Comparison of ENCODE assay signal across 16 cellular contexts in genomic region chr1:27876341-27877114, GRCh38. TPM values are rescaled to one million over a fixed set of nuclear protein-coding genes. Genes with fewer than 3 reads are reported as not detected.
DNase-seq lines count a peak whose midpoint lies in the region; ATAC-seq and TF ChIP-seq lines count a peak whose summit lies in the region.
"Had no signal": no experiment of that assay in that cellular context is flagged by ENCODE, and none has a peak within 500 bp of the region (broad histone marks: within the 10 kb centered on the region; RNA-seq: fewer than 3 reads in every experiment).

No MANE protein-coding gene starts in this region.

- H3K4me3 Mint-ChIP-seq in chondrocyte (ENCODE audit: unreplicated experiment): no peak overlapping the region
- H3K4me3 Mint-ChIP-seq in WTC11: no peak overlapping the region
- H3K4me3 Mint-ChIP-seq: HFFc6 had no signal

- H3K27ac ChIP-seq in BLaER1 treated with 17β-estradiol and CSF1 and Interleukin-3, amounts not matched to agents 10 nM and 100 nM: peak overlapping the region; percentile 82 to 97 (median 93)
- no peak overlapping the region for H3K27ac ChIP-seq in neuronal stem cell (replicated peaks; ENCODE audit: low read length)
- H3K27ac ChIP-seq: C4-2B had no signal

- H3K4me1 Mint-ChIP-seq in chondrocyte (ENCODE audit: low read depth) (peaks cover 17% of the 10 kb centered on the region), WTC11 (peaks cover 7% of the 10 kb centered on the region)

- ATAC-seq in HG03108 (IDR thresholded peaks at IDR 0.05; ENCODE audit: unreplicated experiment): no peak
- ATAC-seq in WTC11: no peak
- ATAC-seq: mucosa of descending colon had no signal

- no peak overlapping the region for H2BK5ac ChIP-seq in neuronal stem cell (ENCODE audit: low read length)

- H2AK5ac ChIP-seq in neuronal stem cell (ENCODE audit: low read depth, low read length): no peak overlapping the region

- POLR2A ChIA-PET in WTC11 (lab: Charles Lee): interaction anchor here (0.6 kb wide), 1 partner anchor 11 kb away, joined by 13 read pairs; no protein-coding TSS in a partner anchor

- peak overlapping the region; percentile 76 for H3K4ac ChIP-seq in neuronal stem cell (ENCODE audit: low read length)

- H3K27ac Mint-ChIP-seq in chondrocyte (ENCODE audit: unreplicated experiment): peak overlapping the region; percentile 45
- H3K27ac Mint-ChIP-seq in WTC11: no peak overlapping the region
- H3K27ac Mint-ChIP-seq: HFFc6 had no signal

- H3K79me1 ChIP-seq in neuronal stem cell (ENCODE audit: low read depth, low read length): no peaks in the 10 kb centered on the region

- H2BK15ac ChIP-seq in neuronal stem cell (ENCODE audit: low read length): no peak overlapping the region

- no peaks in the 10 kb centered on the region for H3K27me3 ChIP-seq in BLaER1 treated with 17β-estradiol and CSF1 and Interleukin-3, amounts not matched to agents 10 nM and 100 nM
- peaks cover 4 to 14% (median 12%) of the 10 kb centered on the region in 3 experiments for H3K27me3 ChIP-seq in neuronal stem cell (ENCODE audit: control insufficient read depth in 3 of 3, insufficient read depth in 3 of 3, low read depth in 1 of 3, low read length in 3 of 3)

- peak overlapping the region; percentile 63 for H2BK12ac ChIP-seq in neuronal stem cell (ENCODE audit: low read length)

- H3K9me3 Mint-ChIP-seq in chondrocyte (ENCODE audit: low read depth): no peaks in the 10 kb centered on the region
- no peaks in the 10 kb centered on the region for H3K9me3 Mint-ChIP-seq in WTC11
- H3K9me3 Mint-ChIP-seq: HFFc6 had no signal

- H3K9ac ChIP-seq in BLaER1 treated with 17β-estradiol and CSF1 and Interleukin-3, amounts not matched to agents 10 nM and 100 nM: peak overlapping the region; percentile 60 to 99 (median 94)
- H3K9ac ChIP-seq in neuronal stem cell (ENCODE audit: low read depth, low read length, poor library complexity): peak overlapping the region; percentile 63

- DNase-seq in GM10266 (ENCODE audit: extremely low spot score): peak; percentile 2
- DNase-seq in chondrocyte (ENCODE audit: low spot score): peak; percentile 58
- DNase-seq in neuronal stem cell (ENCODE audit: low spot score): no peak
- DNase-seq in EL: no peak
- no peak for DNase-seq in WTC11 (ENCODE audit: low spot score)
- DNase-seq in HPDE6-E6E7 (ENCODE audit: extremely low spot score): no peak
- DNase-seq: activated CD8-positive, alpha-beta memory T cell treated with anti-CD3 and anti-CD28 coated beads, Interleukin-2, amount 50 U/mL, for 48 hours; anterior cingulate cortex; HFFc6; KBM-7; NCI-H1694 treated with DMSO at 0.1 percent for 48 hours; retina had no signal

- no peak overlapping the region for H2AFZ ChIP-seq in neuronal stem cell (ENCODE audit: low read length)

- no peak overlapping the region for H4K91ac ChIP-seq in neuronal stem cell (ENCODE audit: low read depth, low read length, poor library complexity)

- H3K18ac ChIP-seq in neuronal stem cell (ENCODE audit: low read length): peak overlapping the region; percentile 59

- TF ChIP-seq CTCF in GM10266 (IDR thresholded peaks at IDR 0.05; ENCODE audit: control insufficient read depth, insufficient read depth, low read depth, missing control alignments) (no peak), chondrocyte (IDR thresholded peaks at IDR 0.05) (no peak), WTC11 (IDR thresholded peaks at IDR 0.05) (no peak)

- H3K36me3 Mint-ChIP-seq in chondrocyte (ENCODE audit: low read depth) (no peaks in the 10 kb centered on the region), WTC11 (0 out of 2 replicates have a peak, but pooled peaks cover 3% of the 10 kb centered on the region)

- peaks cover 63 to 81% (median 72%) of the 10 kb centered on the region in 10 experiments for H3K4me1 ChIP-seq in BLaER1 treated with 17β-estradiol and CSF1 and Interleukin-3, amounts not matched to agents 10 nM and 100 nM
- H3K4me1 ChIP-seq in neuronal stem cell (ENCODE audit: control insufficient read depth in 2 of 2, insufficient read depth in 1 of 2, low read depth in 1 of 2, low read length in 2 of 2): peaks cover 4 to 5% of the 10 kb centered on the region in 2 donors

- H3K4me2 ChIP-seq in BLaER1 treated with 17β-estradiol and CSF1 and Interleukin-3, amounts not matched to agents 10 nM and 100 nM: peak overlapping the region; percentile 78 to 100 (median 95)
- H3K4me2 ChIP-seq in neuronal stem cell (ENCODE audit: insufficient read depth, low read length, poor library complexity, severe bottlenecking): no peak overlapping the region

- H3K4me3 ChIP-seq in BLaER1 treated with 17β-estradiol and CSF1 and Interleukin-3, amounts not matched to agents 10 nM and 100 nM: peak overlapping the region in 8 of 10 experiments; percentile 38 to 98 (median 92); a peak in 15 of 20 replicates
- H3K4me3 ChIP-seq in neuronal stem cell (ENCODE audit: low read length in 2 of 2): no peak overlapping the region
- H3K4me3 ChIP-seq: mucosa of descending colon had no signal

- no CpG with 5 or more reads among the region's 18 CpGs for WGBS in neuronal stem cell (ENCODE audit: extremely low coverage in 2 of 2, insufficient read length in 2 of 2, insufficient replicate concordance in 1 of 2), 2 donors

- peaks cover 18 to 77% (median 58%) of the 10 kb centered on the region in 11 experiments; a peak in 21 of 22 replicates for H3K36me3 ChIP-seq in BLaER1 treated with 17β-estradiol and CSF1 and Interleukin-3, amounts not matched to agents 10 nM and 100 nM
- no peaks in the 10 kb centered on the region for H3K36me3 ChIP-seq in neuronal stem cell (replicated peaks in 1 of 2; ENCODE audit: control insufficient read depth in 2 of 2, insufficient read depth in 2 of 2, low read length in 2 of 2)

- peak overlapping the region; percentile 52 for H3K23ac ChIP-seq in neuronal stem cell (ENCODE audit: low read depth, low read length, poor library complexity)

- H3K27me3 Mint-ChIP-seq in chondrocyte (ENCODE audit: low read depth) (peaks cover 3% of the 10 kb centered on the region), WTC11 (ENCODE audit: low read depth) (peaks cover 6% of the 10 kb centered on the region)

- no peak overlapping the region for H2BK120ac ChIP-seq in neuronal stem cell (ENCODE audit: low read depth, low read length)

- peak overlapping the region; percentile 4 for H3K14ac ChIP-seq in neuronal stem cell (ENCODE audit: low read length)

- H4K20me1 ChIP-seq in BLaER1 treated with 17β-estradiol and CSF1 and Interleukin-3, amounts not matched to agents 10 nM and 100 nM: peaks cover 0 to 81% (median 42%) of the 10 kb centered on the region in 11 experiments; a peak in 16 of 22 replicates

- H3K9me3 ChIP-seq in BLaER1 treated with 17β-estradiol and CSF1 and Interleukin-3, amounts not matched to agents 10 nM and 100 nM (replicated peaks in 1 of 11): no peaks in the 10 kb centered on the region
- no peaks in the 10 kb centered on the region for H3K9me3 ChIP-seq in neuronal stem cell (replicated peaks in 1 of 2; ENCODE audit: control insufficient read depth in 2 of 2, insufficient read depth in 1 of 2, low read depth in 1 of 2, low read length in 2 of 2)
- H3K9me3 ChIP-seq: mucosa of descending colon had no signal

- no peak overlapping the region for H4K8ac ChIP-seq in neuronal stem cell (ENCODE audit: low read depth, low read length)

- CTCF ChIA-PET in WTC11 (lab: Charles Lee): interaction anchor here (1.2 kb wide), 1 partner anchor 207 kb away, joined by 3 read pairs; no protein-coding TSS in a partner anchor

TF ChIP-seq in WTC11, 78 proteins besides CTCF, POLR2A, EP300 and RAD21 (continues in another document):
- TF ChIP-seq ATF2 (CRISPR knock-in tag; IDR thresholded peaks at IDR 0.05; ENCODE audit: borderline replicate concordance, low read depth): no peak
- TF ChIP-seq NR1H2 (CRISPR knock-in tag; IDR thresholded peaks at IDR 0.05): no peak
- TF ChIP-seq SMAD3 (CRISPR knock-in tag; IDR thresholded peaks at IDR 0.05; ENCODE audit: borderline replicate concordance): no peak
- no peak for TF ChIP-seq SP1 (CRISPR knock-in tag; conservative IDR thresholded peaks at IDR 0.05)
- TF ChIP-seq RELA (CRISPR knock-in tag; IDR thresholded peaks at IDR 0.05; ENCODE audit: borderline replicate concordance): no peak
- TF ChIP-seq HMGA2 (CRISPR knock-in tag; IDR thresholded peaks at IDR 0.05): no peak
- TF ChIP-seq TP53 (CRISPR knock-in tag; IDR thresholded peaks at IDR 0.05): no peak
- TF ChIP-seq PREB (CRISPR knock-in tag; IDR thresholded peaks at IDR 0.05; ENCODE audit: borderline replicate concordance): no peak

RNA-seq across cellular contexts. Expression of gene THEMIS2, which starts 4.2 kb away (rescaled TPM):
- 1.2 to 3.9 TPM (median 1.6 TPM) in 3 replicates for total RNA-seq in chondrocyte
- polyA plus RNA-seq in neuronal stem cell (2013, experiment 1 of 2): 3.3 TPM
- 3.7 TPM for polyA plus RNA-seq in neuronal stem cell (2013, experiment 2 of 2)
- total RNA-seq in WTC11 (2021): 12.7 to 13.0 TPM (median 12.9 TPM) in 3 replicates

RNA-seq across cellular contexts. Expression of gene RPA2, which starts 37.8 kb away (rescaled TPM):
- total RNA-seq in chondrocyte: 15.1 to 24.8 TPM (median 15.5 TPM) in 3 replicates
- 53.8 TPM for polyA plus RNA-seq in neuronal stem cell (2013, experiment 1 of 2)
- polyA plus RNA-seq in neuronal stem cell (2013, experiment 2 of 2): 52.0 TPM
- total RNA-seq in WTC11 (2021): 40.9 to 53.4 TPM (median 48.8 TPM) in 3 replicates

RNA-seq across cellular contexts. Expression of gene PPP1R8, which starts 45.9 kb away (rescaled TPM):
- 39.7 to 42.9 TPM (median 41.7 TPM) in 3 replicates for total RNA-seq in chondrocyte
- polyA plus RNA-seq in neuronal stem cell (2013, experiment 1 of 2): 48.8 TPM
- polyA plus RNA-seq in neuronal stem cell (2013, experiment 2 of 2): 47.3 TPM
- 39.5 to 43.0 TPM (median 41.9 TPM) in 3 replicates for total RNA-seq in WTC11 (2021)

RNA-seq across cellular contexts. Expression of gene SMPDL3B, which starts 58.3 kb away (rescaled TPM):
- 0.15 to 0.21 TPM in 2 of 3 replicates, not detected in the other for total RNA-seq in chondrocyte
- 1.3 TPM for polyA plus RNA-seq in neuronal stem cell (2013, experiment 1 of 2)
- polyA plus RNA-seq in neuronal stem cell (2013, experiment 2 of 2): 1.6 TPM
- 25.9 to 31.6 TPM (median 26.5 TPM) in 3 replicates for total RNA-seq in WTC11 (2021)
- total RNA-seq: HFFc6 had no signal

Comparison
In these comparisons a context has a peak if more than half of its experiments do, and no peak if none do; other contexts are left out.
1. H3K4me3 ChIP-seq: peak in BLaER1 treated with 17β-estradiol and CSF1 and Interleukin-3, amounts not matched to agents 10 nM and 100 nM (8 of 10); none in neuronal stem cell (0 of 2).
2. DNase-seq: peak in GM10266 (single experiment) and chondrocyte (single experiment); none in neuronal stem cell (single experiment), EL (single experiment), WTC11 (single experiment) and HPDE6-E6E7 (single experiment).